Comparison of ENCODE assay signal across 10 cellular contexts in the genomic region with DNA sequence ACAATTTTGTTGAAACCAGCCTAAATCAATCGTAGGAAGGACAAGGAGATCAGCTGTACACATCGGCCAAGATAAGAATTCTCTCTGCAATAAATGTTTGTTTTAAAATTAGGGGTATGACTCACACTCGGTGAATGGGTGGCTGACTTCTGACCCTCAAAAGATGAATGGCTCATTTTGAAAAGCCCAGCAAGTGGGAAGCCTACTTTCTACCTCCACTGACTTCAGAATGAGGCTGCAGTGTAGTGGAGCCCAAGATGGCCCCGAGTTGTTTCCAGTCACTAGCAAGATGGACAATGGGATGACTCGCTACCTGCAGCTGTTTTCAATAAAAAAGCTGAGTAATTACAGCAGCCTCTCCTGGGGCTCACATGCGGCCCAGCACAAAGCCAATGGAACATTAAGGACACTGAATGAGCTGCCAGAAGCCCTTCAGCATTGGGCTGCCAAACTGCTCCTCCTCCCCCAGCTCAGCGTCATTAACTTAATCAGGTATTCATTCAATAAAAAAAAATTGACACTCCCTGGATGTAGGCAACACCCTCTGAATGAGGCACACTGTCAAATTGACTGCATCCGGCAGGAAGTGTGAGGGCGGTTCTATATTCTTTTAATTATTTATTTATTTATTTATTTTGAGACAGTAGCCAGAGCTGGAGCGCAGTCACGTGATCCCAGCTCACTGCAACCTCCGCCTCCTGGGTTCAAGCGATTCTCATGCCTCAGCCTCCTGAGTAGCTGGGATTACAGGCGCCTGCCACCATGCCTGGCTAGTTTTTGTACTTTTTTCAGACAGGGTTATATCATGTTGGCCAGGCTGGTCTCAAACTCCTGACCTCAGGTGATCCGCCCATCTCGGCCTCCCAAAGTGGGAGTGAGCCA.
A peak's percentile ranks its signal among the peaks of the same experiment; 100 is the strongest.
DNase-seq lines count a peak whose midpoint lies in the region; ATAC-seq and TF ChIP-seq lines count a peak whose summit lies in the region.
"Had no signal": no experiment of that assay in that cellular context is flagged by ENCODE, and none has a peak within 500 bp of the region (broad histone marks: within the 10 kb centered on the region; RNA-seq: fewer than 3 reads in every experiment).

No MANE protein-coding gene starts in this region.

- peaks cover 0 to 33% (median 20%) of the 10 kb centered on the region in 12 donors for H3K4me1 ChIP-seq in heart left ventricle

- H3K27ac ChIP-seq in heart left ventricle = peak overlapping the region in 8 of 12 donors; percentile 9 to 65 (median 35)
- H3K27ac ChIP-seq: BLaER1 treated with 17β-estradiol and CSF1 and Interleukin-3, amounts not matched to agents 10 nM and 100 nM had no signal

- peak; percentile 62 to 88 (median 74) for ATAC-seq in heart left ventricle
- no peak for ATAC-seq in HG03457 (IDR thresholded peaks at IDR 0.05; ENCODE audit: unreplicated experiment)

- intact Hi-C loops in heart left ventricle (cut with DNase I) = no loop called here

- peaks cover 27% of the 10 kb centered on the region for H3K4me1 Mint-ChIP-seq in type B pancreatic cell (ENCODE audit: unreplicated experiment)

- H3K27me3 Mint-ChIP-seq in type B pancreatic cell = no peaks in the 10 kb centered on the region

- H3K4me3 Mint-ChIP-seq in type B pancreatic cell = peak overlapping the region; percentile 20

- peaks cover 5% of the 10 kb centered on the region for H3K9me3 Mint-ChIP-seq in type B pancreatic cell

- H3K9me3 ChIP-seq in heart left ventricle = no peaks in the 10 kb centered on the region
- H3K9me3 ChIP-seq: Peyer's patch had no signal

- no peaks in the 10 kb centered on the region for H3K36me3 ChIP-seq in heart left ventricle
- H3K36me3 ChIP-seq: Peyer's patch had no signal

- no peak overlapping the region for H3K4me3 ChIP-seq in heart left ventricle
- H3K4me3 ChIP-seq: BLaER1 treated with 17β-estradiol and CSF1 and Interleukin-3, amounts not matched to agents 10 nM and 100 nM; Peyer's patch had no signal

- no peak for TF ChIP-seq CTCF in heart left ventricle (IDR thresholded peaks at IDR 0.05)
- no peak for TF ChIP-seq CTCF in type B pancreatic cell (conservative IDR thresholded peaks at IDR 0.05)

- peak; percentile 33 to 65 for DNase-seq in NCI-H2081 (lab: John Stamatoyannopoulos, UW)
- no peak for DNase-seq in NCI-H2081 treated with DMSO at 0.1 percent for 48 hours (lab: John Stamatoyannopoulos, UW)
- peak; percentile 35 for DNase-seq in SW480 (ENCODE audit: low spot score)
- peak in 2 of 5 donors; percentile 51 to 56 for DNase-seq in heart left ventricle
- DNase-seq in type B pancreatic cell (ENCODE audit: extremely low spot score, unreplicated experiment) = no peak
- DNase-seq in Ammon's horn (ENCODE audit: low spot score) = no peak
- DNase-seq in midbrain (lab: John Stamatoyannopoulos, UW) = no peak

- peak overlapping the region; percentile 24 for H3K27ac Mint-ChIP-seq in type B pancreatic cell

- 46 to 66% (median 49%) methylated on average over 14 to 16 of the region's 16 CpGs for WGBS in heart left ventricle, 4 donors

- peaks cover 9% of the 10 kb centered on the region for H3K36me3 Mint-ChIP-seq in type B pancreatic cell

- TF ChIP-seq POLR2A in heart left ventricle (IDR thresholded peaks at IDR 0.05) = no peak

- H3K27me3 ChIP-seq in heart left ventricle = no peaks in the 10 kb centered on the region
- H3K27me3 ChIP-seq: BLaER1 treated with 17β-estradiol and CSF1 and Interleukin-3, amounts not matched to agents 10 nM and 100 nM; Peyer's patch had no signal

Comparison
In these comparisons a context has a peak if more than half of its experiments do, and no peak if none do; other contexts are left out.
1. DNase-seq: peak in NCI-H2081 (2 of 2) and SW480 (single experiment); none in NCI-H2081 treated with DMSO at 0.1 percent for 48 hours (single experiment), type B pancreatic cell (single experiment), Ammon's horn (single experiment) and midbrain (single experiment).